ENCODE assay signal across 23 cellular contexts in genomic region chr1:241114699-241115233, GRCh38.
"Had no signal": no experiment of that assay in that cellular context is flagged by ENCODE, and none has a peak within 500 bp of the region (broad histone marks: within the 10 kb centered on the region; RNA-seq: fewer than 3 reads in every experiment).

No MANE protein-coding gene starts in this region.

- H2AFZ ChIP-seq: neural progenitor cell had no signal

- H3K4me2 ChIP-seq: neural progenitor cell had no signal

- H3K36me3 Mint-ChIP-seq: activated naive CD8-positive, alpha-beta T cell treated with anti-CD3 and anti-CD28 coated beads for 36 hours; naive thymus-derived CD4-positive, alpha-beta T cell; neural progenitor cell; stimulated activated effector memory CD8-positive, alpha-beta T cell treated with anti-CD3 and anti-CD28 coated beads, Interleukin-12 subunit alpha, Interleukin-12 subunit beta, amount 100 ng/mL, for 72 hours had no signal

- H3K9ac ChIP-seq: neural progenitor cell had no signal

- DNase-seq: activated CD4-positive, alpha-beta T cell treated with anti-CD3 and anti-CD28 coated beads for 1 hour; activated naive CD4-positive, alpha-beta T cell treated with Interleukin-2 at 50 U/mL for 16 hours; activated naive CD8-positive, alpha-beta T cell treated with anti-CD3 and anti-CD28 coated beads for 36 hours; activated T-cell treated with anti-CD3 and anti-CD28 coated beads, Interleukin-2, amount 50 U/mL, for 4 hours; amniotic stem cell; dorsolateral prefrontal cortex; endodermal cell; heart left ventricle; kidney; lower lobe of right lung; naive thymus-derived CD4-positive, alpha-beta T cell; small intestine; stimulated activated CD4-positive, alpha-beta T cell treated with anti-CD3 and anti-CD28 coated beads, Interleukin-2, amount 100 ng/mL, for 24 hours; stimulated activated naive CD8-positive, alpha-beta T cell treated with anti-CD3 and anti-CD28 coated beads, Interleukin-15, amount 100 ng/mL, for 72 hours; tibial artery; WERI-Rb-1 had no signal

- H3K27me3 Mint-ChIP-seq: activated naive CD8-positive, alpha-beta T cell treated with anti-CD3 and anti-CD28 coated beads for 36 hours; central memory CD8-positive, alpha-beta T cell; naive thymus-derived CD4-positive, alpha-beta T cell; stimulated activated naive CD8-positive, alpha-beta T cell treated with anti-CD3 and anti-CD28 coated beads, Interleukin-15, amount 100 ng/mL, for 72 hours had no signal

- H3K9me3 ChIP-seq: breast epithelium, heart left ventricle, lower lobe of right lung, tibial artery had no signal

- H3K4me3 Mint-ChIP-seq: activated naive CD8-positive, alpha-beta T cell treated with anti-CD3 and anti-CD28 coated beads for 36 hours; activated T-cell treated with anti-CD3 and anti-CD28 coated beads, Interleukin-2, amount 50 U/mL, for 4 hours; central memory CD8-positive, alpha-beta T cell; endodermal cell; naive thymus-derived CD4-positive, alpha-beta T cell; neural progenitor cell; stimulated activated effector memory CD8-positive, alpha-beta T cell treated with anti-CD3 and anti-CD28 coated beads, Interleukin-12 subunit alpha, Interleukin-12 subunit beta, amount 100 ng/mL, for 72 hours; stimulated activated naive CD8-positive, alpha-beta T cell treated with anti-CD3 and anti-CD28 coated beads, Interleukin-15, amount 100 ng/mL, for 72 hours had no signal

- H3K4me1 ChIP-seq: breast epithelium, heart left ventricle, lower lobe of right lung, tibial artery had no signal

- H3K4me1 Mint-ChIP-seq: activated naive CD8-positive, alpha-beta T cell treated with anti-CD3 and anti-CD28 coated beads for 36 hours; central memory CD8-positive, alpha-beta T cell; naive thymus-derived CD4-positive, alpha-beta T cell; stimulated activated effector memory CD8-positive, alpha-beta T cell treated with anti-CD3 and anti-CD28 coated beads, Interleukin-12 subunit alpha, Interleukin-12 subunit beta, amount 100 ng/mL, for 72 hours; stimulated activated naive CD8-positive, alpha-beta T cell treated with anti-CD3 and anti-CD28 coated beads, Interleukin-15, amount 100 ng/mL, for 72 hours had no signal

- H3K27ac ChIP-seq: breast epithelium, dorsolateral prefrontal cortex, epithelial cell of prostate, heart left ventricle, lower lobe of right lung, neural progenitor cell, tibial artery, WERI-Rb-1 had no signal

- H3K27ac Mint-ChIP-seq: activated naive CD8-positive, alpha-beta T cell treated with anti-CD3 and anti-CD28 coated beads for 36 hours; endodermal cell; naive thymus-derived CD4-positive, alpha-beta T cell; neural progenitor cell; stimulated activated effector memory CD8-positive, alpha-beta T cell treated with anti-CD3 and anti-CD28 coated beads, Interleukin-12 subunit alpha, Interleukin-12 subunit beta, amount 100 ng/mL, for 72 hours; stimulated activated naive CD8-positive, alpha-beta T cell treated with anti-CD3 and anti-CD28 coated beads, Interleukin-15, amount 100 ng/mL, for 72 hours had no signal

- H3K9me3 Mint-ChIP-seq: activated naive CD8-positive, alpha-beta T cell treated with anti-CD3 and anti-CD28 coated beads for 36 hours; endodermal cell; neural progenitor cell had no signal

- H3K27me3 ChIP-seq: breast epithelium, dorsolateral prefrontal cortex, heart left ventricle, neural progenitor cell, tibial artery had no signal

- ATAC-seq: activated T-cell treated with anti-CD3 and anti-CD28 coated beads, Interleukin-2, amount 50 U/mL, for 4 hours; heart left ventricle; left lobe of liver; lower lobe of right lung; naive thymus-derived CD4-positive, alpha-beta T cell; sciatic nerve; stimulated activated effector memory CD8-positive, alpha-beta T cell treated with anti-CD3 and anti-CD28 coated beads, Interleukin-12 subunit alpha, Interleukin-12 subunit beta, amount 100 ng/mL, for 72 hours; stimulated activated naive CD8-positive, alpha-beta T cell treated with anti-CD3 and anti-CD28 coated beads, Interleukin-15, amount 100 ng/mL, for 72 hours had no signal
